Comparison of ENCODE assay signal across 1 cellular context in genomic region chr19:36489139-36489919, GRCh38.
A peak's percentile ranks its signal among the peaks of the same experiment; 100 is the strongest.
TF ChIP-seq lines count a peak whose summit lies in the region.

TSS of gene ZNF566 (minus strand) at chr19:36489561. CDS start at chr19:36476557, 13,004 bp downstream.

TF ChIP-seq in HepG2, 621 proteins besides CTCF, POLR2A, EP300 and RAD21 (continued from another document and continues in another):
- TF ChIP-seq ZNF142 (CRISPR knock-in tag; IDR thresholded peaks at IDR 0.05) = no peak; the same call in 1 of the 2 replicates
- TF ChIP-seq DNMT1 (CRISPR knock-in tag; IDR thresholded peaks at IDR 0.05) = no peak
- TF ChIP-seq ZNF253 (CRISPR knock-in tag; IDR thresholded peaks at IDR 0.05; ENCODE audit: borderline replicate concordance) = no peak
- no peak for TF ChIP-seq CBX1 (IDR thresholded peaks at IDR 0.05; ENCODE audit: low read depth)
- TF ChIP-seq FUBP1 (CRISPR knock-in tag; IDR thresholded peaks at IDR 0.05; ENCODE audit: borderline replicate concordance) = peak; percentile 60; the same call in 1 of the 2 replicates
- TF ChIP-seq ZNF766 (CRISPR knock-in tag; IDR thresholded peaks at IDR 0.05; ENCODE audit: borderline replicate concordance) = peak; percentile 39; the same call in 1 of the 2 replicates
- TF ChIP-seq HINFP (CRISPR knock-in tag; IDR thresholded peaks at IDR 0.05; ENCODE audit: low read depth) = no peak
- TF ChIP-seq ZFAT (CRISPR knock-in tag; conservative IDR thresholded peaks at IDR 0.05) = no peak
- no peak for TF ChIP-seq EZH2 (conservative IDR thresholded peaks at IDR 0.05; ENCODE audit: low read depth, low read length)
- no peak for TF ChIP-seq HOXA7 (CRISPR knock-in tag; IDR thresholded peaks at IDR 0.05)
- TF ChIP-seq RFXANK (CRISPR knock-in tag; IDR thresholded peaks at IDR 0.05) = peak; percentile 52; the same call in 1 of the 2 replicates
- TF ChIP-seq TARDBP (CRISPR knock-in tag; IDR thresholded peaks at IDR 0.05) = peak; percentile 41; the same call in 1 of the 2 replicates
- peak; percentile 27; the same call in 1 of the 2 replicates for TF ChIP-seq JUND (CRISPR knock-in tag; IDR thresholded peaks at IDR 0.05)
- no peak for TF ChIP-seq ESRRA (CRISPR knock-in tag; IDR thresholded peaks at IDR 0.05; ENCODE audit: low read depth)
- peak; percentile 87 for TF ChIP-seq ZNF883 (CRISPR knock-in tag; IDR thresholded peaks at IDR 0.05; ENCODE audit: not compliant biosample characterization)
- TF ChIP-seq FOXA1 (IDR thresholded peaks at IDR 0.05) = no peak
- TF ChIP-seq FOXA1 (CRISPR knock-in tag; IDR thresholded peaks at IDR 0.05) = no peak
- no peak for TF ChIP-seq E2F1 (CRISPR knock-in tag; IDR thresholded peaks at IDR 0.05)
- no peak for TF ChIP-seq HNRNPUL1 (IDR thresholded peaks at IDR 0.05; ENCODE audit: low read depth, low read length)
- TF ChIP-seq ZNF576 (CRISPR knock-in tag; IDR thresholded peaks at IDR 0.05) = 0 out of 2 replicates have a peak, but pooled peaks have one; percentile 28
- no peak for TF ChIP-seq ATF3 (CRISPR knock-in tag; IDR thresholded peaks at IDR 0.05)
- TF ChIP-seq ZSCAN20 (CRISPR knock-in tag; IDR thresholded peaks at IDR 0.05; ENCODE audit: borderline replicate concordance) = no peak
- peak; percentile 10; the same call in 1 of the 2 replicates for TF ChIP-seq BATF2 (CRISPR knock-in tag; IDR thresholded peaks at IDR 0.05)
- TF ChIP-seq PAWR (CRISPR knock-in tag; IDR thresholded peaks at IDR 0.05; ENCODE audit: borderline replicate concordance) = no peak
- TF ChIP-seq CAMTA2 (CRISPR knock-in tag; IDR thresholded peaks at IDR 0.05; ENCODE audit: borderline replicate concordance) = no peak
- no peak; the same call in 1 of the 2 replicates for TF ChIP-seq GPN1 (CRISPR knock-in tag; IDR thresholded peaks at IDR 0.05; ENCODE audit: borderline replicate concordance)
- no peak for TF ChIP-seq KAT2B (IDR thresholded peaks at IDR 0.05; ENCODE audit: borderline replicate concordance, low read depth, low read length)
- TF ChIP-seq MXD3 (CRISPR knock-in tag; IDR thresholded peaks at IDR 0.05) = peak; percentile 24
- peak; percentile 80; the same call in 1 of the 2 replicates for TF ChIP-seq MZF1 (CRISPR knock-in tag; IDR thresholded peaks at IDR 0.05; ENCODE audit: borderline replicate concordance)
- TF ChIP-seq ATF5 (CRISPR knock-in tag; IDR thresholded peaks at IDR 0.05; ENCODE audit: low read depth) = no peak
- TF ChIP-seq ZNF572 (CRISPR knock-in tag; IDR thresholded peaks at IDR 0.05) = no peak
- no peak for TF ChIP-seq ZNF354B (CRISPR knock-in tag; IDR thresholded peaks at IDR 0.05)
- peak in 1 of 2 experiments; percentile 97; a peak in 2 of 4 replicates for TF ChIP-seq ATF4 (CRISPR knock-in tag; IDR thresholded peaks at IDR 0.05)
- TF ChIP-seq ZNF605 (CRISPR knock-in tag; IDR thresholded peaks at IDR 0.05) = no peak; the same call in 1 of the 2 replicates
- 0 out of 2 replicates have a peak, but pooled peaks have one; percentile 16 for TF ChIP-seq PRDM15 (CRISPR knock-in tag; IDR thresholded peaks at IDR 0.05)
- TF ChIP-seq MAFF (IDR thresholded peaks at IDR 0.05; ENCODE audit: low read depth, low read length) = no peak
- TF ChIP-seq ATRX (CRISPR knock-in tag; IDR thresholded peaks at IDR 0.05; ENCODE audit: borderline replicate concordance) = 0 out of 2 replicates have a peak, but pooled peaks have one; percentile 22
- TF ChIP-seq AGO2 (optimal IDR thresholded peaks at IDR 0.05; ENCODE audit: low read depth, low read length) = peak; percentile 43
- no peak for TF ChIP-seq U2AF1 (optimal IDR thresholded peaks at IDR 0.05; ENCODE audit: low read depth, low read length)
- TF ChIP-seq SYNCRIP (IDR thresholded peaks at IDR 0.05; ENCODE audit: insufficient read depth, low read depth, low read length) = no peak
- no peak for TF ChIP-seq ZFP37 (CRISPR knock-in tag; IDR thresholded peaks at IDR 0.05; ENCODE audit: borderline replicate concordance)
- no peak; the same call in 1 of the 2 replicates for TF ChIP-seq ZNF562 (CRISPR knock-in tag; IDR thresholded peaks at IDR 0.05; ENCODE audit: borderline replicate concordance)
- TF ChIP-seq FOXJ3 (CRISPR knock-in tag; IDR thresholded peaks at IDR 0.05; ENCODE audit: borderline replicate concordance) = no peak
- TF ChIP-seq SMARCE1 (IDR thresholded peaks at IDR 0.05; ENCODE audit: borderline replicate concordance) = no peak
